Comparison of ENCODE assay signal across 17 cellular contexts in genomic region chr5:160638141-160638742, GRCh38.
DNase-seq lines count a peak whose midpoint lies in the region; ATAC-seq lines count a peak whose summit lies in the region.
"Had no signal": no experiment of that assay in that cellular context is flagged by ENCODE, and none has a peak within 500 bp of the region (broad histone marks: within the 10 kb centered on the region; RNA-seq: fewer than 3 reads in every experiment).

No MANE protein-coding gene starts in this region.

- DNase-seq in DMS53 treated with DMSO at 0.1 percent for 48 hours (lab: John Stamatoyannopoulos, UW; ENCODE audit: unreplicated experiment) = peak; percentile 13
- DNase-seq in LoVo (ENCODE audit: low spot score) = peak; percentile 58
- DNase-seq in islet precursor cell = peak; percentile 71
- peak; percentile 42 for DNase-seq in renal cortical epithelial cell (ENCODE audit: low read depth)
- DNase-seq in MV-4-11 (lab: John Stamatoyannopoulos, UW) = no peak
- DNase-seq in HAP-1 (ENCODE audit: low spot score in 2 of 2) = no peak
- DNase-seq: AML-193, GF-D8, HCEC 1CT, NCI-H1048, NCI-H1694, NCI-H2107, NCI-H69, SK-N-SH had no signal

- ATAC-seq in HG03520 (IDR thresholded peaks at IDR 0.05; ENCODE audit: unreplicated experiment) = no peak
- ATAC-seq: Panc1, Right ventricle myocardium inferior had no signal

- in situ Hi-C loops in HAP-1 (cut with MboI; ENCODE audit: low sequenced_read_pairs) = no loop called here

- no peaks in the 10 kb centered on the region for H3K4me1 ChIP-seq in HAP-1

- H3K9me3 ChIP-seq in HAP-1 = no peaks in the 10 kb centered on the region
- H3K9me3 ChIP-seq: SK-N-SH had no signal

- H3K27me3 ChIP-seq in HAP-1 (ENCODE audit: low read depth) = no peaks in the 10 kb centered on the region

- no peak overlapping the region for H3K4me3 ChIP-seq in HAP-1

- no peaks in the 10 kb centered on the region for H3K36me3 ChIP-seq in HAP-1 (replicated peaks)

Comparison
In these comparisons a context has a peak if more than half of its experiments do, and no peak if none do; other contexts are left out.
1. DNase-seq: peak in DMS53 treated with DMSO at 0.1 percent for 48 hours (single experiment), LoVo (single experiment), islet precursor cell (single experiment) and renal cortical epithelial cell (single experiment); none in MV-4-11 (single experiment) and HAP-1 (0 of 2).